2 cellular contexts compared by ENCODE assay signal in genomic region chr5:135009736-135010501, GRCh38.
TF ChIP-seq lines count a peak whose summit lies in the region.

No MANE protein-coding gene starts in this region.

TF ChIP-seq in HepG2, 621 proteins besides CTCF, POLR2A, EP300 and RAD21:
- TF ChIP-seq ZNF543 (CRISPR knock-in tag; IDR thresholded peaks at IDR 0.05) (no peak), MAFK (conservative IDR thresholded peaks at IDR 0.05 in 1 of 2, IDR thresholded peaks at IDR 0.05 in 1 of 2; ENCODE audit: low read length in 2 of 2) (peak; percentile 93 to 94), ZNF431 (CRISPR knock-in tag; IDR thresholded peaks at IDR 0.05; ENCODE audit: borderline replicate concordance, low read depth) (no peak), ZNF256 (CRISPR knock-in tag; conservative IDR thresholded peaks at IDR 0.05) (no peak), PBX2 (CRISPR knock-in tag; IDR thresholded peaks at IDR 0.05) (no peak), MAFF (IDR thresholded peaks at IDR 0.05; ENCODE audit: low read depth, low read length) (peak; percentile 91)

TF ChIP-seq in K562, 482 proteins besides CTCF, POLR2A, EP300 and RAD21:
- peak; percentile 98 for TF ChIP-seq ZNF316 (IDR thresholded peaks at IDR 0.05)
- peak; percentile 94 for TF ChIP-seq C11orf30 (IDR thresholded peaks at IDR 0.05; ENCODE audit: low read depth)
- TF ChIP-seq MAFF (IDR thresholded peaks at IDR 0.05; ENCODE audit: low read length) = peak; percentile 90
- no peak for TF ChIP-seq DNMT1 (IDR thresholded peaks at IDR 0.05)
- no peak for TF ChIP-seq E2F1 (CRISPR knock-in tag; IDR thresholded peaks at IDR 0.05)
- TF ChIP-seq SLC30A9 (CRISPR knock-in tag; IDR thresholded peaks at IDR 0.05) = no peak
- peak; percentile 90 for TF ChIP-seq MAFK (IDR thresholded peaks at IDR 0.05; ENCODE audit: low read length)
- TF ChIP-seq MAFG (tag; conservative IDR thresholded peaks at IDR 0.05) = peak; percentile 93
